8 cellular contexts compared by ENCODE assay signal in the genomic region with DNA sequence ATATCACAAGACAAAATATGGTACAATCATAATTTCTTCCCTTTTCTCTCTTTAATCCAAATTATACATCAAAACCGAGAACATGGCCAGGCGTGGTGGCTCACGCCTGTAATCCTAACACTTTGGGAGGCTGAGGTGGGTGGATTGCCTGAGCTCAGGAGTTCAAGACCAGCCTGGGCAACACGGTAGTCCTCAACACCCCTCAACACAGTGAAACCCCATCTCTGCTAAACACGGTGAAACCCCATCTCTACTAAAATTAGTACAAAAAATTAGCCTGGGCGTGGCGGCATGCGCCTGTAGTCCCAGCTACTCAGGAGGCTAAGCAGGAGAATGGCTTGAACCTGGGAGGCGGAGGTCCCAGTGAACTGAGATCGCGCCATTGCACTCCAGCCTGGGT. TPM values are rescaled to one million over a fixed set of nuclear protein-coding genes. Genes with fewer than 3 reads are reported as not detected.
DNase-seq lines count a peak whose midpoint lies in the region; ATAC-seq, FAIRE-seq and TF ChIP-seq lines count a peak whose summit lies in the region.
"Not testable (repeated sequence)": the region's sequence is repeated elsewhere in the genome, so short reads cannot be mapped to it uniquely, and the experiment has no call there.

No MANE protein-coding gene starts in this region.

- 53% methylated on average over 11 of the region's 11 CpGs for WGBS in K562 (ENCODE audit: insufficient coverage, low coverage, missing lambda C conversion rate)
- 93 to 95% methylated on average over 7 to 11 of the region's 11 CpGs for WGBS in esophagus squamous epithelium, 2 donors
- 98% methylated on average over 9 of the region's 11 CpGs for WGBS in right lobe of liver (ENCODE audit: insufficient coverage, low coverage, low lambda C conversion rate, missing lambda C conversion rate)
- 97 to 98% (median 97%) methylated on average over 11 of the region's 11 CpGs for WGBS in psoas muscle, 3 donors
- 98% methylated on average over 11 of the region's 11 CpGs for WGBS in suprapubic skin

- not testable (repeated sequence) for TF ChIP-seq CTCF in CD14-positive monocyte (IDR thresholded peaks at IDR 0.05); K562 (IDR thresholded peaks at IDR 0.05 in 2 of 3, conservative IDR thresholded peaks at IDR 0.05 in 1 of 3; ENCODE audit: insufficient read depth in 2 of 3, low read depth in 1 of 3, low read length in 3 of 3); esophagus squamous epithelium (IDR thresholded peaks at IDR 0.05); right lobe of liver (IDR thresholded peaks at IDR 0.05); psoas muscle (IDR thresholded peaks at IDR 0.05); suprapubic skin (IDR thresholded peaks at IDR 0.05); vagina (IDR thresholded peaks at IDR 0.05)

- FAIRE-seq in K562 (lab: Jason Lieb, UNC): not testable (repeated sequence)

- H3K27ac ChIP-seq in K562 (ENCODE audit: extremely low read depth, low read depth, low read length) (peak overlapping the region; percentile 95), esophagus squamous epithelium (peak overlapping the region; percentile 71 to 92 (median 86)), right lobe of liver (peak overlapping the region in 2 of 3 donors; percentile 13 to 59), psoas muscle (peak overlapping the region; percentile 56), suprapubic skin (peak overlapping the region; percentile 93), vagina (peak overlapping the region; percentile 81)

- TF ChIP-seq EP300 in K562 (IDR thresholded peaks at IDR 0.05; ENCODE audit: low read length); suprapubic skin (IDR thresholded peaks at IDR 0.05): not testable (repeated sequence)

- not testable (repeated sequence) for H3K9me1 ChIP-seq in K562 (ENCODE audit: control insufficient read depth, insufficient read depth, low read length)

- not testable (repeated sequence) for ATAC-seq in activated CD4-positive, alpha-beta T cell treated with anti-CD3 and anti-CD28 coated beads for 36 hours; K562; right lobe of liver; psoas muscle

- H3K9ac ChIP-seq in K562 (ENCODE audit: insufficient read depth in 1 of 2, low read depth in 2 of 2, low read length in 2 of 2): peak overlapping the region; percentile 62 to 69; a peak in 3 of 4 replicates

- H3K36me3 ChIP-seq in K562 (ENCODE audit: control insufficient read depth, insufficient read depth, low read length); esophagus squamous epithelium; right lobe of liver; psoas muscle (ENCODE audit: insufficient read depth in 1 of 2, low read depth in 1 of 2); suprapubic skin; vagina: not testable (repeated sequence)

- not testable (repeated sequence) for H3K9me3 ChIP-seq in K562 (replicated peaks; ENCODE audit: control insufficient read depth, insufficient read depth, low read depth, low read length); esophagus squamous epithelium; right lobe of liver; psoas muscle; suprapubic skin; vagina

- intact Hi-C loops in CD14-positive monocyte (cut with micrococcal nuclease); activated CD4-positive, alpha-beta T cell treated with anti-CD3 and anti-CD28 coated beads for 36 hours (cut with DNase I, micrococcal nuclease); K562 (cut with micrococcal nuclease); esophagus squamous epithelium (cut with DNase I); right lobe of liver (cut with DNase I); psoas muscle (cut with DNase I); vagina (cut with DNase I): not testable (repeated sequence)

- not testable (repeated sequence) for H4K20me1 ChIP-seq in K562 (replicated peaks; ENCODE audit: control insufficient read depth, insufficient read depth, low read length)

- H2AFZ ChIP-seq in K562 (ENCODE audit: low read depth, low read length): peak overlapping the region; percentile 54

- not testable (repeated sequence) for H3K9me3 Mint-ChIP-seq in CD14-positive monocyte; activated CD4-positive, alpha-beta T cell treated with anti-CD3 and anti-CD28 coated beads for 36 hours (ENCODE audit: low read depth)

- H3K79me2 ChIP-seq in K562 (ENCODE audit: control insufficient read depth, insufficient read depth, low read length): peaks cover 75% of the 10 kb centered on the region

- peaks cover 58% of the 10 kb centered on the region for H3K4me1 Mint-ChIP-seq in CD14-positive monocyte
- peaks cover 31% of the 10 kb centered on the region for H3K4me1 Mint-ChIP-seq in activated CD4-positive, alpha-beta T cell treated with anti-CD3 and anti-CD28 coated beads for 36 hours

- not testable (repeated sequence) for H3K27me3 ChIP-seq in K562 (ENCODE audit: control insufficient read depth in 2 of 2, insufficient read depth in 2 of 2, low read length in 2 of 2); esophagus squamous epithelium; right lobe of liver; psoas muscle (ENCODE audit: insufficient read depth in 3 of 3, low read length in 2 of 3); suprapubic skin; vagina

- BruUV-seq in K562 (replicated peaks; lab: Mats Ljungman, UMichigan): not testable (repeated sequence)

- H3K27me3 Mint-ChIP-seq in CD14-positive monocyte (ENCODE audit: low read depth in 3 of 3); activated CD4-positive, alpha-beta T cell treated with anti-CD3 and anti-CD28 coated beads for 36 hours: not testable (repeated sequence)

- TF ChIP-seq POLR2A in K562 (conservative IDR thresholded peaks at IDR 0.05); esophagus squamous epithelium (IDR thresholded peaks at IDR 0.05); right lobe of liver (IDR thresholded peaks at IDR 0.05); suprapubic skin (IDR thresholded peaks at IDR 0.05); vagina (IDR thresholded peaks at IDR 0.05): not testable (repeated sequence)

- peak overlapping the region; percentile 79 to 96 (median 91) for H3K27ac Mint-ChIP-seq in CD14-positive monocyte
- peak overlapping the region; percentile 44 for H3K27ac Mint-ChIP-seq in activated CD4-positive, alpha-beta T cell treated with anti-CD3 and anti-CD28 coated beads for 36 hours

- not testable (repeated sequence) for H3K36me3 Mint-ChIP-seq in CD14-positive monocyte; activated CD4-positive, alpha-beta T cell treated with anti-CD3 and anti-CD28 coated beads for 36 hours (ENCODE audit: low read depth)

- CTCF ChIA-PET in activated CD4-positive, alpha-beta T cell treated with anti-CD3 and anti-CD28 coated beads for 36 hours (lab: Charles Lee): interaction anchor here (0.7 to 1.0 kb wide), 2 partner anchors 16 to 30 kb away, joined by 3 read pairs; no protein-coding TSS in a partner anchor
- CTCF ChIA-PET in K562 (lab: Yijun Ruan, JAX; ENCODE audit: low intra/inter-chr PET ratio): not testable (repeated sequence)

- not testable (repeated sequence) for H3K4me3 ChIP-seq in K562, esophagus squamous epithelium, right lobe of liver, psoas muscle, suprapubic skin, vagina

- POLR2A ChIA-PET in activated CD4-positive, alpha-beta T cell treated with anti-CD3 and anti-CD28 coated beads for 36 hours (lab: Charles Lee): not testable (repeated sequence)
- POLR2A ChIA-PET in K562 (lab: Yijun Ruan, JAX): interaction anchor here (1.1 kb wide), 1 partner anchor 28 kb away, joined by 4 read pairs; no protein-coding TSS in a partner anchor

- peak overlapping the region; percentile 28 for H3K4me2 ChIP-seq in K562 (ENCODE audit: insufficient read depth, low read length)

- in situ Hi-C loops in K562 (cut with MboI): loop anchor here (25.0 kb wide), 1 partner anchor 1267 kb away; the partner anchor contains the start of gene ETV1

- DNase-seq in CD14-positive monocyte (ENCODE audit: low spot score); activated CD4-positive, alpha-beta T cell treated with anti-CD3 and anti-CD28 coated beads for 36 hours; esophagus squamous epithelium (lab: John Stamatoyannopoulos, UW); right lobe of liver; psoas muscle; suprapubic skin (ENCODE audit: low spot score in 2 of 2); vagina (ENCODE audit: extremely low spot score in 2 of 2): not testable (repeated sequence)
- peak in 1 of 4 experiments; percentile 43 for DNase-seq in K562 (ENCODE audit: extremely low read depth in 1 of 4, low spot score in 3 of 4)

- TF ChIP-seq RAD21 in K562 (CRISPR knock-in tag; conservative IDR thresholded peaks at IDR 0.05 in 1 of 2, IDR thresholded peaks at IDR 0.05 in 1 of 2): not testable (repeated sequence)

- H3K4me1 ChIP-seq in K562 (replicated peaks in 1 of 2; ENCODE audit: control insufficient read depth in 2 of 2, insufficient read depth in 2 of 2, low read length in 2 of 2) (peaks cover 24 to 79% of the 10 kb centered on the region in 2 experiments), esophagus squamous epithelium (peaks cover 29 to 79% (median 47%) of the 10 kb centered on the region in 3 donors), psoas muscle (peaks cover 17% of the 10 kb centered on the region), suprapubic skin (peaks cover 70% of the 10 kb centered on the region), vagina (peaks cover 54% of the 10 kb centered on the region)
- not testable (repeated sequence) for H3K4me1 ChIP-seq in right lobe of liver

- H3K4me3 Mint-ChIP-seq in CD14-positive monocyte: peak overlapping the region in 1 of 2 donors; percentile 53
- H3K4me3 Mint-ChIP-seq in activated CD4-positive, alpha-beta T cell treated with anti-CD3 and anti-CD28 coated beads for 36 hours: not testable (repeated sequence)

RNA-seq across cellular contexts. Expression of gene ARL4A, which starts 33.0 kb away (rescaled TPM):
- polyA plus RNA-seq in CD14-positive monocyte (100 to 1,000 TPM in 1 of 2 donors, 10 to 100 TPM in 1; 69.3 to 125 TPM), K562 (2011; rRNA removed) (170 and 244 TPM in 2 replicates), K562 (2014; fragmentation: Illumina TruSeq; extraction: Trizol) (172 and 178 TPM in 2 replicates), K562 (2014; fragmentation: Nextera tagmentation; extraction: Ambion mirVana) (100 to 1,000 TPM; 553 to 688 TPM), K562 (2014; rRNA removed) (143 and 153 TPM in 2 replicates), psoas muscle (10 to 100 TPM in 2 of 3 donors, 1 to 10 TPM in 1; 6.6 to 47.7 (median 12.6) TPM)
- 10 to 100 TPM in 1 of 2 experiments, 1 to 10 TPM in 1; 7.5 to 10.4 TPM for total RNA-seq in activated CD4-positive, alpha-beta T cell treated with anti-CD3 and anti-CD28 coated beads for 36 hours
- 106 and 313 TPM in 2 replicates for total RNA-seq in K562 (2011; cell fraction: chromatin; rRNA removed; ENCODE audit: low replicate concordance)
- total RNA-seq in K562 (2011; cell fraction: nucleolus; rRNA removed): 71.9 and 88.4 TPM in 2 replicates
- 146 and 153 TPM in 2 replicates for total RNA-seq in K562 (2011; cell fraction: nucleoplasm; rRNA removed)
- total RNA-seq in K562 (2014; rRNA removed) (96.3 and 118 TPM in 2 replicates), K562 (2014; rRNA removed; fragmentation: Illumina TruSeq; extraction: Trizol) (226 and 276 TPM in 2 replicates), K562 (2015; rRNA removed; fragmentation: Illumina TruSeq; extraction: Trizol) (118 and 129 TPM in 2 replicates), K562 (2021) (130 and 134 TPM in 2 replicates), esophagus squamous epithelium (100 to 1,000 TPM in 1 of 4 donors, 10 to 100 TPM in 3; 40.5 to 102 (median 48.5) TPM), right lobe of liver (10 to 100 TPM in 2 of 6 experiments, 1 to 10 TPM in 4; 4.4 to 19.2 (median 8.3) TPM), psoas muscle (10 to 100 TPM in 1 of 4 donors, 1 to 10 TPM in 3; 2.5 to 15.3 (median 5.2) TPM), suprapubic skin (100 to 1,000 TPM in 3 of 4 donors, 10 to 100 TPM in 1; 98.1 to 116 (median 112) TPM), vagina (58.2 TPM)
- 44.4 and 98.4 TPM in 2 replicates for polyA plus RNA-seq in K562 (2011; cell fraction: cytosol; rRNA removed)
- 65.4 and 97.9 TPM in 2 replicates for polyA plus RNA-seq in K562 (2011; cell fraction: nucleus; rRNA removed)
- 85.7 and 127 TPM in 2 replicates for polyA plus RNA-seq in K562 (2012)
- polyA minus RNA-seq in K562 (2011; rRNA and poly(A)+ RNA removed): 304 and 306 TPM in 2 replicates
- polyA minus RNA-seq in K562 (2011; cell fraction: cytosol; rRNA and poly(A)+ RNA removed): 57.3 and 86.6 TPM in 2 replicates
- polyA minus RNA-seq in K562 (2011; cell fraction: nucleus; rRNA and poly(A)+ RNA removed): 110 and 254 TPM in 2 replicates

Comparison
In these comparisons a context has a peak if more than half of its experiments do, and no peak if none do; other contexts are left out.
1. H3K27ac ChIP-seq: peak in every context shown above with its lines; median percentile 95 in K562; 93 in suprapubic skin; 86 in esophagus squamous epithelium; 81 in vagina; 56 in psoas muscle; 36 in right lobe of liver.